Comparison of ENCODE assay signal across 1 cellular context in genomic region chr4:74362347-74362746, GRCh38.
TF ChIP-seq lines count a peak whose summit lies in the region.

No MANE protein-coding gene starts in this region.

TF ChIP-seq in IMR-90, 13 proteins besides CTCF, POLR2A, EP300 and RAD21:
- TF ChIP-seq CEBPB (IDR thresholded peaks at IDR 0.05; ENCODE audit: low read depth, low read length) (no peak), MAFK (IDR thresholded peaks at IDR 0.05; ENCODE audit: low read depth, low read length) (no peak)
